ENCODE assay signal across 1 cellular context in the genomic region with DNA sequence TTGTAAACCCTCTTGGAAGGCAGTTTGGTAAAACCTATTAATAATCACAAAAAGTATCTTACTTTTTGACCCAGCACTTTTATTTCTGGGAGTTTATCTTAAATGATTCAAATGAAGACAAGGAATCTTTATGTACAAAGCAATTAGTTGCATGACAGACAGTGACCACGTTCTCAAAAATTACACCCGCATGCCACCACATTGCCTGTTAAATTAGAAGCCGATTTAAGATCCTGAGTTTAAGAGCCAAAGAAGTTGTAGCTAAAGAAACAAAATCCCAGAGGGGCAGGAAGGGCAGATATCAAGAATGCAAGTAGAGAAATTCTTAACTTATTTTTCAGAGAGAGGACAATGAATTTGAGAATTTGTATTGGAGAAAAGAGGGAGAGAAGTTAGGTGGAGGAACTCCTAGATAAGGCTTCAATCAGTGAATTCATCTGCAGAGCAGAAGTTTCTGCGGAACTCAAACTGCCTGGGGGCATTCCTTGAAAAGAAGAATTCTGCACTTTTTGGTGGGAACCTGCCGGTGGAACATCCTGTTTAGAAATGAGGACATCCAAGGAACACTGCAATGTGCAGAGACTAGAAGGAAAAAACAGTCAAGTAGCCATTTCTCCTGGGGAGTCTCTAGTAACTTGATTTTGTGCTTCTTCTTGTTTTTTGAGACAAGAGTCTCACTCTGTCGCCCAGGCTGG.
TF ChIP-seq lines count a peak whose summit lies in the region.

No MANE protein-coding gene starts in this region.

TF ChIP-seq in K562, 482 proteins besides CTCF, POLR2A, EP300 and RAD21:
- no peak for TF ChIP-seq FUS (optimal IDR thresholded peaks at IDR 0.05; ENCODE audit: low read depth, low read length)
- TF ChIP-seq, protein P1, sequence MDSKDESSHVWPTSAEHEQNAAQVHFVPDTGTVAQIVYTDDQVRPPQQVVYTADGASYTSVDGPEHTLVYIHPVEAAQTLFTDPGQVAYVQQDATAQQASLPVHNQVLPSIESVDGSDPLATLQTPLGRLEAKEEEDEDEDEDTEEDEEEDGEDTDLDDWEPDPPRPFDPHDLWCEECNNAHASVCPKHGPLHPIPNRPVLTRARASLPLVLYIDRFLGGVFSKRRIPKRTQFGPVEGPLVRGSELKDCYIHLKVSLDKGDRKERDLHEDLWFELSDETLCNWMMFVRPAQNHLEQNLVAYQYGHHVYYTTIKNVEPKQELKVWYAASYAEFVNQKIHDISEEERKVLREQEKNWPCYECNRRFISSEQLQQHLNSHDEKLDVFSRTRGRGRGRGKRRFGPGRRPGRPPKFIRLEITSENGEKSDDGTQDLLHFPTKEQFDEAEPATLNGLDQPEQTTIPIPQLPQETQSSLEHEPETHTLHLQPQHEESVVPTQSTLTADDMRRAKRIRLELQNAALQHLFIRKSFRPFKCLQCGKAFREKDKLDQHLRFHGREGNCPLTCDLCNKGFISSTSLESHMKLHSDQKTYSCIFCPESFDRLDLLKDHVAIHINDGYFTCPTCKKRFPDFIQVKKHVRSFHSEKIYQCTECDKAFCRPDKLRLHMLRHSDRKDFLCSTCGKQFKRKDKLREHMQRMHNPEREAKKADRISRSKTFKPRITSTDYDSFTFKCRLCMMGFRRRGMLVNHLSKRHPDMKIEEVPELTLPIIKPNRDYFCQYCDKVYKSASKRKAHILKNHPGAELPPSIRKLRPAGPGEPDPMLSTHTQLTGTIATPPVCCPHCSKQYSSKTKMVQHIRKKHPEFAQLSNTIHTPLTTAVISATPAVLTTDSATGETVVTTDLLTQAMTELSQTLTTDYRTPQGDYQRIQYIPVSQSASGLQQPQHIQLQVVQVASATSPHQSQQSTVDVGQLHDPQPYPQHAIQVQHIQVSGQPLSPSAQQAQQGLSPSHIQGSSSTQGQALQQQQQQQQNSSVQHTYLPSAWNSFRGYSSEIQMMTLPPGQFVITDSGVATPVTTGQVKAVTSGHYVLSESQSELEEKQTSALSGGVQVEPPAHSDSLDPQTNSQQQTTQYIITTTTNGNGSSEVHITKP (IDR thresholded peaks at IDR 0.05; ENCODE audit: partially characterized antibody) = peak; percentile 26
